In genomic region chr1:27789511-27790154, GRCh38 we compare ENCODE assay signal across 12 cellular contexts. TPM values are rescaled to one million over a fixed set of nuclear protein-coding genes. Genes with fewer than 3 reads are reported as not detected.
DNase-seq lines count a peak whose midpoint lies in the region.
"Had no signal": no experiment of that assay in that cellular context is flagged by ENCODE, and none has a peak within 500 bp of the region (broad histone marks: within the 10 kb centered on the region; RNA-seq: fewer than 3 reads in every experiment).

No MANE protein-coding gene starts in this region.

- H3K4me2 ChIP-seq in BLaER1, result 0 out of 2 replicates have a peak overlapping the region, but pooled peaks have one; percentile 6

- peak; percentile 45 for DNase-seq in NOMO-1 treated with dmso at 0.1 percent for 144 hours (lab: John Stamatoyannopoulos, UW; ENCODE audit: unreplicated experiment)
- DNase-seq in myocyte (ENCODE audit: low read depth), result peak; percentile 82
- DNase-seq in islet precursor cell, result no peak
- DNase-seq in NCI-H1417 treated with DMSO at 0.1 percent for 48 hours (lab: John Stamatoyannopoulos, UW), result no peak
- DNase-seq in immature natural killer cell, result no peak
- DNase-seq in retina, result no peak
- DNase-seq: activated CD4-positive, CD25-positive, alpha-beta regulatory T cell treated with anti-CD3 and anti-CD28 coated beads, Interleukin-2, amount 50 U/mL, for 72 hours; amygdala; C1 segment of cervical spinal cord; NCI-H510A treated with DMSO at 0.1 percent for 48 hours had no signal

- H3K9ac ChIP-seq in BLaER1, result no peak overlapping the region

- H3K4me1 Mint-ChIP-seq in immature natural killer cell, result peaks cover 11 to 38% of the 10 kb centered on the region in 2 donors

- peaks cover 8 to 14% (median 13%) of the 10 kb centered on the region in 3 donors for H3K36me3 Mint-ChIP-seq in immature natural killer cell

- H3K4me3 Mint-ChIP-seq in immature natural killer cell, result no peak overlapping the region

- H3K27ac Mint-ChIP-seq in immature natural killer cell, result no peak overlapping the region

- WGBS in esophagus, 2 donors, result 59 to 70% methylated on average over 4 of the region's 4 CpGs

- H3K4me3 ChIP-seq in BLaER1, result no peak overlapping the region
- no peak overlapping the region for H3K4me3 ChIP-seq in esophagus (ENCODE audit: low read depth in 1 of 2, low read length in 2 of 2)

- peaks cover 51% of the 10 kb centered on the region for H3K36me3 ChIP-seq in BLaER1
- peaks cover 1% of the 10 kb centered on the region in 2 donors for H3K36me3 ChIP-seq in esophagus (ENCODE audit: control insufficient read depth in 2 of 2, insufficient read depth in 2 of 2, low read length in 1 of 2)

- H3K4me1 ChIP-seq in BLaER1, result peaks cover 10% of the 10 kb centered on the region; the same call in 1 of the 2 replicates
- H3K4me1 ChIP-seq in esophagus (ENCODE audit: control insufficient read depth in 2 of 2, insufficient read depth in 2 of 2, low read length in 1 of 2), result peaks cover 0 to 3% of the 10 kb centered on the region in 2 donors

- H3K9me3 ChIP-seq in BLaER1 (peaks cover 4% of the 10 kb centered on the region; the same call in 1 of the 2 replicates), esophagus (ENCODE audit: control insufficient read depth in 2 of 2, insufficient read depth in 1 of 2, low read depth in 1 of 2, low read length in 1 of 2) (no peaks in the 10 kb centered on the region)

- no peak overlapping the region for H3K27ac ChIP-seq in BLaER1
- H3K27ac ChIP-seq in esophagus (ENCODE audit: low read depth in 2 of 2, low read length in 1 of 2), result peak overlapping the region; percentile 36 to 60

- no peaks in the 10 kb centered on the region for H3K27me3 ChIP-seq in BLaER1
- no peaks in the 10 kb centered on the region for H3K27me3 ChIP-seq in esophagus (ENCODE audit: control insufficient read depth in 1 of 2, insufficient read depth in 2 of 2, low read length in 2 of 2)

- H3K9me3 Mint-ChIP-seq in immature natural killer cell, result no peaks in the 10 kb centered on the region

- peaks cover 49% of the 10 kb centered on the region for H4K20me1 ChIP-seq in BLaER1

- H3K27me3 Mint-ChIP-seq in immature natural killer cell (ENCODE audit: low read depth in 3 of 3), result no peaks in the 10 kb centered on the region

RNA-seq across cellular contexts. Expression of gene STX12, which starts 16.6 kb away (rescaled TPM):
- polyA plus RNA-seq in esophagus, result 10 to 100 TPM; 23.7 to 27.5 TPM
- 42.1 and 43.0 TPM in 2 replicates for total RNA-seq in myocyte
- polyA plus RNA-seq in myocyte (2012), result 22.1 TPM
- polyA plus RNA-seq in immature natural killer cell, result 10 to 100 TPM in 2 of 3 donors, 1 to 10 TPM in 1; 7.9 to 12.9 (median 12.4) TPM

RNA-seq across cellular contexts. Expression of gene PPP1R8, which starts 40.9 kb away (rescaled TPM):
- polyA plus RNA-seq in esophagus (10 to 100 TPM; 15.5 to 27.2 TPM), immature natural killer cell (10 to 100 TPM; 37.7 to 51.1 (median 45.1) TPM)
- 37.5 and 48.2 TPM in 2 replicates for total RNA-seq in myocyte
- 34.9 TPM for polyA plus RNA-seq in myocyte (2012)

Comparison
In these comparisons a context has a peak if more than half of its experiments do, and no peak if none do; other contexts are left out.
1. DNase-seq: peak in NOMO-1 treated with dmso at 0.1 percent for 144 hours (single experiment) and myocyte (single experiment); none in islet precursor cell (single experiment), NCI-H1417 treated with DMSO at 0.1 percent for 48 hours (single experiment), immature natural killer cell (0 of 3) and retina (single experiment).